In the genomic region with DNA sequence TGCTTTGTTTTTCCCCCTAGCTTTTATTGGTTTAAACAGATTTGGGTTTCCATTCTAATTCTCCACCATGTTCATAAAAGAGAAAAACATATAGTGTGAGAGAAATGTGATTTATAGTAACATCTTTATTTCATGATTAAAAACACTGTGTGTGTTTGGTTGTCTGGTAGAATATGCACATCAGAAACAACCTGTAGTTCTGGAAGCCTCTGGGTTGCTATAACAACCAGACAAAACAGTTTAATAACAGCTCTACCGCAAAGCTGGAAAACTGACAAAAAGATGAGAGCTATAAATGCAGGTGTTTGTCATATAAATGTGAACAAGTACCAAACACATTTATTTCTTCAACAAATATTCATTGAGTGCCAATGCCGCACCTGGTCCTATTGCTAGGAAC, we compare ENCODE assay signal across 25 cellular contexts.
A peak's percentile ranks its signal among the peaks of the same experiment; 100 is the strongest.
DNase-seq lines count a peak whose midpoint lies in the region; ATAC-seq and TF ChIP-seq lines count a peak whose summit lies in the region.
"Had no signal": no experiment of that assay in that cellular context is flagged by ENCODE, and none has a peak within 500 bp of the region (broad histone marks: within the 10 kb centered on the region; RNA-seq: fewer than 3 reads in every experiment).

No MANE protein-coding gene starts in this region.

- peak overlapping the region; percentile 63 for H3K27ac ChIP-seq in SU-DHL-6 (ENCODE audit: low read depth, low read length)
- H3K27ac ChIP-seq: lower lobe of right lung, spleen, upper lobe of right lung had no signal

- H3K4me1 Mint-ChIP-seq in stimulated activated memory B cell treated with anti-CD40 and anti-IgM and Interleukin-4, amounts not matched to agents 10 μg/mL and 1 μg/mL and 100 μg/mL, for 72 hours, result no peaks in the 10 kb centered on the region
- H3K4me1 Mint-ChIP-seq: activated naive CD8-positive, alpha-beta T cell treated with anti-CD3 and anti-CD28 coated beads, Interleukin-2, amount 50 U/mL, for 24 hours had no signal

- no peak overlapping the region for H3K4me3 Mint-ChIP-seq in stimulated activated memory B cell treated with anti-CD40 and anti-IgM and Interleukin-4, amounts not matched to agents 10 μg/mL and 1 μg/mL and 100 μg/mL, for 72 hours
- H3K4me3 Mint-ChIP-seq: activated naive CD8-positive, alpha-beta T cell treated with anti-CD3 and anti-CD28 coated beads, Interleukin-2, amount 50 U/mL, for 24 hours; dendritic cell treated with granulocyte-macrophage colony-stimulating factor and Interleukin-4, amounts not matched to agents 40 ng/mL and 50 ng/mL, for 4 days had no signal

- no peaks in the 10 kb centered on the region for H4K20me1 ChIP-seq in SU-DHL-6 (ENCODE audit: low read depth, low read length)

- H3K27ac Mint-ChIP-seq in stimulated activated memory B cell treated with anti-CD40 and anti-IgM and Interleukin-4, amounts not matched to agents 10 μg/mL and 1 μg/mL and 100 μg/mL, for 72 hours, result no peak overlapping the region
- H3K27ac Mint-ChIP-seq: activated naive CD8-positive, alpha-beta T cell treated with anti-CD3 and anti-CD28 coated beads, Interleukin-2, amount 50 U/mL, for 24 hours; dendritic cell treated with granulocyte-macrophage colony-stimulating factor and Interleukin-4, amounts not matched to agents 40 ng/mL and 50 ng/mL, for 4 days had no signal

- no peak overlapping the region for H3K4me2 ChIP-seq in SU-DHL-6 (ENCODE audit: low read depth, low read length, poor library complexity, severe bottlenecking)

- H3K36me3 Mint-ChIP-seq in stimulated activated memory B cell treated with anti-CD40 and anti-IgM and Interleukin-4, amounts not matched to agents 10 μg/mL and 1 μg/mL and 100 μg/mL, for 72 hours, result peaks cover 17% of the 10 kb centered on the region

- H3K9ac ChIP-seq in SU-DHL-6 (ENCODE audit: low read length), result no peak overlapping the region

- no peaks in the 10 kb centered on the region for H3K9me3 ChIP-seq in SU-DHL-6 (ENCODE audit: insufficient read depth, low read length)
- H3K9me3 ChIP-seq: HAP-1, lower lobe of right lung, spleen, upper lobe of right lung had no signal

- DNase-seq in DMS153 treated with DMSO at 0.1 percent for 48 hours (lab: John Stamatoyannopoulos, UW; ENCODE audit: unreplicated experiment) (peak; percentile 15), NCI-H2029 (lab: John Stamatoyannopoulos, UW) (peak; percentile 66), kidney tubule cell (ENCODE audit: low spot score) (peak; percentile 24), RKO (ENCODE audit: low spot score) (no peak), NCI-H1092 treated with DMSO at 0.1 percent for 48 hours (lab: John Stamatoyannopoulos, UW) (no peak), NCI-H82 (lab: John Stamatoyannopoulos, UW) (no peak)
- DNase-seq: activated CD8-positive, alpha-beta memory T cell treated with anti-CD3 and anti-CD28 coated beads, Interleukin-2, amount 50 U/mL, for 4 hours; activated effector memory CD4-positive, alpha-beta T cell treated with anti-CD3 and anti-CD28 coated beads, Interleukin-2, amount 50 U/mL, for 16 hours; activated naive CD8-positive, alpha-beta T cell treated with anti-CD3 and anti-CD28 coated beads, Interleukin-2, amount 50 U/mL, for 24 hours; EL; foreskin fibroblast; hippocampal formation; lower lobe of right lung; NCI-H187; NCI-H524; OCI-M1; retina; SIG-M5; spleen; stimulated activated CD4-positive, alpha-beta T cell treated with anti-CD3 and anti-CD28 coated beads, Interleukin-4, amount 100 ng/mL, for 4 hours; upper lobe of right lung had no signal

- H3K36me3 ChIP-seq in SU-DHL-6 (ENCODE audit: low read length), result peaks cover 5% of the 10 kb centered on the region; the same call in 1 of the 2 replicates
- H3K36me3 ChIP-seq: HAP-1, lower lobe of right lung, upper lobe of right lung had no signal

- TF ChIP-seq CTCF in SU-DHL-6 (IDR thresholded peaks at IDR 0.05; ENCODE audit: insufficient read depth, low read length, poor library complexity, severe bottlenecking), result no peak

- H2AFZ ChIP-seq in SU-DHL-6 (ENCODE audit: low read depth, low read length, severe bottlenecking), result no peak overlapping the region

- H3K9me2 ChIP-seq in SU-DHL-6 (replicated peaks; ENCODE audit: insufficient read depth, low read length), result no peaks in the 10 kb centered on the region

- H3K4me3 ChIP-seq in SU-DHL-6 (ENCODE audit: insufficient read depth, low read length, poor library complexity, severe bottlenecking), result no peak overlapping the region
- H3K4me3 ChIP-seq: HAP-1, lower lobe of right lung, spleen, upper lobe of right lung had no signal

- peaks cover 3% of the 10 kb centered on the region for H3K9me3 Mint-ChIP-seq in stimulated activated memory B cell treated with anti-CD40 and anti-IgM and Interleukin-4, amounts not matched to agents 10 μg/mL and 1 μg/mL and 100 μg/mL, for 72 hours
- H3K9me3 Mint-ChIP-seq: activated naive CD8-positive, alpha-beta T cell treated with anti-CD3 and anti-CD28 coated beads, Interleukin-2, amount 50 U/mL, for 24 hours; dendritic cell treated with granulocyte-macrophage colony-stimulating factor and Interleukin-4, amounts not matched to agents 40 ng/mL and 50 ng/mL, for 4 days had no signal

- 0 out of 2 replicates have a peak, but pooled peaks cover 6% of the 10 kb centered on the region for H3F3A ChIP-seq in SU-DHL-6 (ENCODE audit: insufficient read depth)

- no peaks in the 10 kb centered on the region for H3K27me3 Mint-ChIP-seq in stimulated activated memory B cell treated with anti-CD40 and anti-IgM and Interleukin-4, amounts not matched to agents 10 μg/mL and 1 μg/mL and 100 μg/mL, for 72 hours
- H3K27me3 Mint-ChIP-seq: activated naive CD8-positive, alpha-beta T cell treated with anti-CD3 and anti-CD28 coated beads, Interleukin-2, amount 50 U/mL, for 24 hours; dendritic cell treated with granulocyte-macrophage colony-stimulating factor and Interleukin-4, amounts not matched to agents 40 ng/mL and 50 ng/mL, for 4 days had no signal

- H3K79me2 ChIP-seq in SU-DHL-6 (ENCODE audit: insufficient read depth, low read length), result peaks cover 8% of the 10 kb centered on the region; the same call in 1 of the 2 replicates

- H3K27me3 ChIP-seq in SU-DHL-6 (ENCODE audit: low read length), result no peaks in the 10 kb centered on the region
- H3K27me3 ChIP-seq: spleen, upper lobe of right lung had no signal

- no peak for ATAC-seq in stimulated activated memory B cell treated with anti-CD40 and anti-IgM and Interleukin-4, amounts not matched to agents 10 μg/mL and 1 μg/mL and 100 μg/mL, for 72 hours
- ATAC-seq: activated naive CD8-positive, alpha-beta T cell treated with anti-CD3 and anti-CD28 coated beads, Interleukin-2, amount 50 U/mL, for 24 hours; lower lobe of right lung; upper lobe of right lung had no signal

Comparison
In these comparisons a context has a peak if more than half of its experiments do, and no peak if none do; other contexts are left out.
1. DNase-seq: peak in DMS153 treated with DMSO at 0.1 percent for 48 hours (single experiment), NCI-H2029 (single experiment) and kidney tubule cell (single experiment); none in RKO (single experiment), NCI-H1092 treated with DMSO at 0.1 percent for 48 hours (single experiment) and NCI-H82 (single experiment).